In genomic region chr6:52919511-52919910, GRCh38 we compare ENCODE assay signal across 14 cellular contexts. TPM values are rescaled to one million over a fixed set of nuclear protein-coding genes. Genes with fewer than 3 reads are reported as not detected.
"Had no signal": no experiment of that assay in that cellular context is flagged by ENCODE, and none has a peak within 500 bp of the region (broad histone marks: within the 10 kb centered on the region; RNA-seq: fewer than 3 reads in every experiment).

No MANE protein-coding gene starts in this region.

RNA-seq across cellular contexts. Expression of gene GSTA3, which starts 10.0 kb away (rescaled TPM):
- total RNA-seq: activated CD8-positive, alpha-beta memory T cell treated with anti-CD3 and anti-CD28 coated beads for 36 hours; activated T-cell treated with anti-CD3 and anti-CD28 coated beads, Interleukin-2, amount 50 U/mL, for 4 hours; activated T-helper 2 cell treated with anti-CD3 and anti-CD28 coated beads, Interferon-gamma antibody, Interleukin-2, Interleukin-4, amounts not matched to agents 10 μg/mL and 5 μg/mL and 100 μg/mL, durations not matched to agents 14 hours and 24 hours and 36 hours; breast epithelium; heart left ventricle; kidney; mononuclear cell; myocyte; psoas muscle; right cardiac atrium; skeletal muscle tissue; subcutaneous adipose tissue; T-helper 17 cell; thyroid gland had no signal
- polyA plus RNA-seq: heart left ventricle, psoas muscle, right cardiac atrium had no signal
